Comparison of ENCODE assay signal across 8 cellular contexts in the genomic region with DNA sequence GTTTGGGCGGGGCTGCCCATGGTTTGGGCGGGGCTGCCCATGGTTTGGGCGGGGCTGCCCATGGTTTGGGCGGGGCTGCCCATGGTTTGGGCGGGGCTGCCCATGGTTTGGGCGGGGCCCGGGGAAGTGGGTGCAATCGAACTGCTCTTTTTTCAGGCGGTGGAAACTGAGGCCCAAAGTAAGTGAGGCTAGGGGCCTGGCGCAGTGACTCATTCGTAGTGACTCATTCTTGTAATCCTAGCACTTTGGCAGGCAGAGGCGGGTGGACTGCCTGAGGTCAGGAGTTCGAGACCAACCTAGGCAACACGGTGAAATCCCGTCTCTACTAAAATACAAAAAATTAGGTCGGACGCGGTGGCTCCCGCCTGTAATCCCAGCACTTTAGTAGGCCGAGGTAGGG. TPM values are rescaled to one million over a fixed set of nuclear protein-coding genes. Genes with fewer than 3 reads are reported as not detected.
DNase-seq lines count a peak whose midpoint lies in the region; TF ChIP-seq lines count a peak whose summit lies in the region.
"Not testable (repeated sequence)": the region's sequence is repeated elsewhere in the genome, so short reads cannot be mapped to it uniquely, and the experiment has no call there.

No MANE protein-coding gene starts in this region.

- not testable (repeated sequence) for H3K27ac Mint-ChIP-seq in activated naive CD4-positive, alpha-beta T cell treated with anti-CD3 and anti-CD28 coated beads for 36 hours

- not testable (repeated sequence) for H3K36me3 ChIP-seq in esophagus (ENCODE audit: control insufficient read depth in 2 of 2, insufficient read depth in 2 of 2, low read length in 1 of 2); liver (ENCODE audit: control insufficient read depth in 4 of 4, insufficient read depth in 3 of 4, low read depth in 1 of 4, low read length in 3 of 4); testis (ENCODE audit: low read depth, missing control alignments)

- H3K4me3 ChIP-seq in esophagus (ENCODE audit: low read depth in 1 of 2, low read length in 2 of 2); liver (ENCODE audit: low read depth in 1 of 3, low read length in 3 of 3): not testable (repeated sequence)
- peak overlapping the region in 1 of 2 donors; percentile 90 for H3K4me3 ChIP-seq in testis

- H3K27ac ChIP-seq in esophagus (ENCODE audit: low read depth in 2 of 2, low read length in 1 of 2): peak overlapping the region; percentile 49 to 71
- H3K27ac ChIP-seq in liver (ENCODE audit: low read depth in 1 of 2, low read length in 2 of 2); testis: not testable (repeated sequence)

- not testable (repeated sequence) for H3K9ac ChIP-seq in liver (ENCODE audit: low read depth in 1 of 2, low read length in 2 of 2)

- TF ChIP-seq RAD21 in liver (IDR thresholded peaks at IDR 0.05): not testable (repeated sequence)

- intact Hi-C loops in activated naive CD4-positive, alpha-beta T cell treated with anti-CD3 and anti-CD28 coated beads for 36 hours (cut with micrococcal nuclease); testis (cut with DNase I; ENCODE audit: low total_unique reads): not testable (repeated sequence)

- not testable (repeated sequence) for H3K9me3 ChIP-seq in esophagus (ENCODE audit: control insufficient read depth in 2 of 2, insufficient read depth in 1 of 2, low read depth in 1 of 2, low read length in 1 of 2); liver (ENCODE audit: control insufficient read depth in 4 of 4, low read length in 3 of 4); testis

- DNase-seq in ELR (ENCODE audit: low read depth) (peak; percentile 65), NCI-H345 (lab: John Stamatoyannopoulos, UW) (peak; percentile 1), testis (peak; percentile 51)
- peak; percentile 38 to 64 (median 46) for DNase-seq in activated CD4-positive, CD25-positive, alpha-beta regulatory T cell (lab: John Stamatoyannopoulos, UW)
- peak; percentile 79 for DNase-seq in activated naive CD4-positive, alpha-beta T cell treated with anti-CD3 and anti-CD28 coated beads for 36 hours
- peak; percentile 34 to 60 for DNase-seq in stimulated activated CD4-positive, alpha-beta T cell treated with anti-CD3 and anti-CD28 coated beads, Interleukin-12 subunit alpha, Interleukin-12 subunit beta, amount 100 ng/mL, for 24 hours (ENCODE audit: low read depth in 2 of 2)

- H3K4me1 Mint-ChIP-seq in activated naive CD4-positive, alpha-beta T cell treated with anti-CD3 and anti-CD28 coated beads for 36 hours (ENCODE audit: low read depth): peaks cover 31% of the 10 kb centered on the region

- peaks cover 10% of the 10 kb centered on the region for H3K36me3 Mint-ChIP-seq in activated naive CD4-positive, alpha-beta T cell treated with anti-CD3 and anti-CD28 coated beads for 36 hours (ENCODE audit: low read depth)

- H3K4me1 ChIP-seq in esophagus (ENCODE audit: control insufficient read depth in 2 of 2, insufficient read depth in 2 of 2, low read length in 1 of 2): not testable (repeated sequence)
- H3K4me1 ChIP-seq in liver (ENCODE audit: control insufficient read depth in 4 of 4, insufficient read depth in 4 of 4, low read length in 3 of 4) (peaks cover 2 to 14% (median 5%) of the 10 kb centered on the region in 4 donors), testis (peaks cover 15% of the 10 kb centered on the region)

- not testable (repeated sequence) for H3K27me3 ChIP-seq in esophagus (ENCODE audit: control insufficient read depth in 1 of 2, insufficient read depth in 2 of 2, low read length in 2 of 2); liver (ENCODE audit: control insufficient read depth in 4 of 4, insufficient read depth in 4 of 4, low read length in 3 of 4); testis

- not testable (repeated sequence) for H3K27me3 Mint-ChIP-seq in activated naive CD4-positive, alpha-beta T cell treated with anti-CD3 and anti-CD28 coated beads for 36 hours (ENCODE audit: low read depth)

- H3K9me3 Mint-ChIP-seq in activated naive CD4-positive, alpha-beta T cell treated with anti-CD3 and anti-CD28 coated beads for 36 hours: not testable (repeated sequence)

- 45 to 65% methylated on average over 15 to 18 of the region's 20 CpGs for WGBS in esophagus, 2 donors
- WGBS in liver: 66% methylated on average over 18 of the region's 20 CpGs
- 54 to 65% methylated on average over 11 to 17 of the region's 20 CpGs for WGBS in testis, 2 donors

- peak overlapping the region; percentile 39 for H3K4me3 Mint-ChIP-seq in activated naive CD4-positive, alpha-beta T cell treated with anti-CD3 and anti-CD28 coated beads for 36 hours

- CTCF ChIA-PET in activated naive CD4-positive, alpha-beta T cell treated with anti-CD3 and anti-CD28 coated beads for 36 hours (lab: Charles Lee): interaction anchor here (1.0 kb wide), 1 partner anchor 155 kb away, joined by 4 read pairs; no protein-coding TSS in a partner anchor

- not testable (repeated sequence) for TF ChIP-seq POLR2A in testis (IDR thresholded peaks at IDR 0.05)

- not testable (repeated sequence) for TF ChIP-seq CTCF in liver (IDR thresholded peaks at IDR 0.05; ENCODE audit: low read depth, low read length, missing input control); testis (IDR thresholded peaks at IDR 0.05)

TF ChIP-seq in liver, 16 proteins besides CTCF, POLR2A, EP300 and RAD21:
- peak in 1 of 2 donors; percentile 19 for TF ChIP-seq JUND (IDR thresholded peaks at IDR 0.05)
- TF ChIP-seq SP1 (IDR thresholded peaks at IDR 0.05): peak; percentile 48
TF ChIP-seq in liver: peak in this region for 2; not testable (repeated sequence) for 14.

RNA-seq across cellular contexts. Expression of gene GRSF1, which starts 0.4 kb away (rescaled TPM):
- 10 to 100 TPM; 66.7 to 75.0 TPM for total RNA-seq in activated naive CD4-positive, alpha-beta T cell treated with anti-CD3 and anti-CD28 coated beads for 36 hours
- polyA plus RNA-seq in esophagus (10 to 100 TPM; 21.5 to 39.6 TPM), liver (10 to 100 TPM; 26.7 to 29.3 TPM), testis (ENCODE audit: insufficient read depth, low read depth, low replicate concordance) (70.2 TPM)
- total RNA-seq in liver (10 to 100 TPM; 22.5 to 30.4 TPM), testis (10 to 100 TPM; 59.8 to 66.8 TPM)

Comparison
In these comparisons a context has a peak if more than half of its experiments do, and no peak if none do; other contexts are left out.
1. DNase-seq: peak in every context shown above with its lines; median percentile 79 in activated naive CD4-positive, alpha-beta T cell treated with anti-CD3 and anti-CD28 coated beads for 36 hours; 65 in ELR; 51 in testis; 47 in stimulated activated CD4-positive, alpha-beta T cell treated with anti-CD3 and anti-CD28 coated beads, Interleukin-12 subunit alpha, Interleukin-12 subunit beta, amount 100 ng/mL, for 24 hours; 46 in activated CD4-positive, CD25-positive, alpha-beta regulatory T cell; 1 in NCI-H345.